Comparison of ENCODE assay signal across 8 cellular contexts in genomic region chr6:106519460-106520394, GRCh38.
DNase-seq lines count a peak whose midpoint lies in the region; ATAC-seq and TF ChIP-seq lines count a peak whose summit lies in the region.

No MANE protein-coding gene starts in this region.

- peak overlapping the region; percentile 7 to 40; a peak in 3 of 4 replicates for H3K4me3 ChIP-seq in Panc1 (ENCODE audit: low read depth in 2 of 2, low read length in 2 of 2)
- no peak overlapping the region for H3K4me3 ChIP-seq in WERI-Rb-1 (ENCODE audit: low read depth, low read length)

- intact Hi-C loops in Panc1 (cut with micrococcal nuclease; ENCODE audit: unreplicated experiment) (no loop called here), cardiac septum (cut with DNase I) (no loop called here)

- H3K27ac Mint-ChIP-seq in progenitor cell of endocrine pancreas, result no peak overlapping the region

- in situ Hi-C loops in Panc1 (cut with HindIII; ENCODE audit: low pct_unique_long_range_greater_than_20kb, low sequenced_read_pairs), result no loop called here

- POLR2A ChIA-PET in Panc1 (lab: Charles Lee), result interaction anchor here (1.0 kb wide), 1 partner anchor 14 kb away, joined by 3 read pairs; no protein-coding TSS in a partner anchor

- DNase-seq in Panc1 (ENCODE audit: low read depth, low spot score), result peak; percentile 76
- DNase-seq in activated T-cell treated with anti-CD3 and anti-CD28 coated beads, Interleukin-2, amount 50 U/mL, for 48 hours, result peak; percentile 83 to 85
- peak; percentile 79 for DNase-seq in cardiac septum (ENCODE audit: low spot score)
- DNase-seq in stimulated activated CD4-positive, alpha-beta T cell treated with anti-CD3 and anti-CD28 coated beads, Interleukin-4, amount 100 ng/mL, for 4 hours, result peak; percentile 54 to 85
- DNase-seq in progenitor cell of endocrine pancreas (ENCODE audit: low spot score, unreplicated experiment), result no peak
- no peak for DNase-seq in WERI-Rb-1

- peaks cover 74% of the 10 kb centered on the region for H3K4me1 ChIP-seq in Panc1 (ENCODE audit: control insufficient read depth, insufficient read depth, low read length)

- no peaks in the 10 kb centered on the region; the same call in 1 of the 2 replicates for H3K36me3 ChIP-seq in Panc1 (ENCODE audit: control insufficient read depth, insufficient read depth, low read length)
- no peaks in the 10 kb centered on the region for H3K36me3 ChIP-seq in WERI-Rb-1

- H3K27ac ChIP-seq in Panc1 (ENCODE audit: low read length), result peak overlapping the region; percentile 96
- H3K27ac ChIP-seq in WERI-Rb-1, result no peak overlapping the region

- H3K9me3 Mint-ChIP-seq in progenitor cell of endocrine pancreas (ENCODE audit: low read depth), result no peaks in the 10 kb centered on the region

- TF ChIP-seq POLR2A in GM18526 (IDR thresholded peaks at IDR 0.05; ENCODE audit: extremely low read depth, insufficient read length), result peak; percentile 60

- CTCF ChIA-PET in Panc1 (lab: Charles Lee), result no interaction called here

- ATAC-seq in HG02973 (IDR thresholded peaks at IDR 0.05; ENCODE audit: unreplicated experiment) (peak; percentile 49), Panc1 (peak; percentile 91)

- H3K36me3 Mint-ChIP-seq in progenitor cell of endocrine pancreas (ENCODE audit: insufficient read depth), result no peaks in the 10 kb centered on the region

- H3K27me3 Mint-ChIP-seq in progenitor cell of endocrine pancreas, result peaks cover 22% of the 10 kb centered on the region

- H3K9me3 ChIP-seq in Panc1 (ENCODE audit: control insufficient read depth, insufficient read depth, low read depth, low read length), result no peaks in the 10 kb centered on the region
- H3K9me3 ChIP-seq in WERI-Rb-1 (ENCODE audit: severe bottlenecking), result no peaks in the 10 kb centered on the region

- TF ChIP-seq CTCF in Panc1 (IDR thresholded peaks at IDR 0.05) (no peak), progenitor cell of endocrine pancreas (IDR thresholded peaks at IDR 0.05; ENCODE audit: unreplicated experiment) (no peak), WERI-Rb-1 (IDR thresholded peaks at IDR 0.05; ENCODE audit: low read depth, low read length) (no peak)

- H3K4me1 Mint-ChIP-seq in progenitor cell of endocrine pancreas (ENCODE audit: low read depth), result no peaks in the 10 kb centered on the region

- H3K4me3 Mint-ChIP-seq in progenitor cell of endocrine pancreas (ENCODE audit: low read depth), result no peak overlapping the region

- H3K27me3 ChIP-seq in Panc1 (ENCODE audit: control insufficient read depth, insufficient read depth, low read length), result no peaks in the 10 kb centered on the region
- H3K27me3 ChIP-seq in WERI-Rb-1 (ENCODE audit: insufficient read depth, low read depth, severe bottlenecking), result no peaks in the 10 kb centered on the region

- BruUV-seq in Panc1 (replicated peaks; lab: Mats Ljungman, UMichigan), result no TSS peak

Comparison
In these comparisons a context has a peak if more than half of its experiments do, and no peak if none do; other contexts are left out.
1. DNase-seq: peak in Panc1 (single experiment), activated T-cell treated with anti-CD3 and anti-CD28 coated beads, Interleukin-2, amount 50 U/mL, for 48 hours (2 of 2), cardiac septum (single experiment) and stimulated activated CD4-positive, alpha-beta T cell treated with anti-CD3 and anti-CD28 coated beads, Interleukin-4, amount 100 ng/mL, for 4 hours (2 of 2); none in progenitor cell of endocrine pancreas (single experiment) and WERI-Rb-1 (single experiment).